ENCODE assay signal across 13 cellular contexts in genomic region chr6:70180904-70181599, GRCh38.
DNase-seq lines count a peak whose midpoint lies in the region; ATAC-seq and TF ChIP-seq lines count a peak whose summit lies in the region.
"Had no signal": no experiment of that assay in that cellular context is flagged by ENCODE, and none has a peak within 500 bp of the region (broad histone marks: within the 10 kb centered on the region; RNA-seq: fewer than 3 reads in every experiment).

No MANE protein-coding gene starts in this region.

- intact Hi-C loops in A673 (cut with micrococcal nuclease; ENCODE audit: unreplicated experiment) = no loop called here
- intact Hi-C loops in adrenal gland (cut with DNase I) = no loop called here

- POLR2A ChIA-PET in A673 (lab: Charles Lee; ENCODE audit: low non-redundant PET) = no interaction called here

- H3K9me3 ChIP-seq in A673 (ENCODE audit: low read depth, low read length, poor library complexity, severe bottlenecking) (no peaks in the 10 kb centered on the region), adrenal gland (replicated peaks in 1 of 3) (no peaks in the 10 kb centered on the region)
- H3K9me3 ChIP-seq: transverse colon had no signal

- H3K27ac ChIP-seq in A673 (ENCODE audit: low read depth, low read length, poor library complexity, severe bottlenecking) (peak overlapping the region; percentile 62), adrenal gland (no peak overlapping the region)
- H3K27ac ChIP-seq: transverse colon had no signal

- no peaks in the 10 kb centered on the region for H3K36me3 ChIP-seq in A673 (ENCODE audit: insufficient read depth, low read length, poor library complexity, severe bottlenecking)
- H3K36me3 ChIP-seq in adrenal gland (replicated peaks in 1 of 2) = no peaks in the 10 kb centered on the region
- H3K36me3 ChIP-seq: transverse colon had no signal

- H3K27me3 ChIP-seq in A673 (replicated peaks; ENCODE audit: insufficient read depth, low read depth, low read length, poor library complexity) (no peaks in the 10 kb centered on the region), adrenal gland (no peaks in the 10 kb centered on the region)
- H3K27me3 ChIP-seq: transverse colon had no signal

- WGBS in adrenal gland, 4 donors = 25 to 41% (median 29%) methylated on average over 1 of the region's 1 CpG

- CTCF ChIA-PET in A673 (lab: Charles Lee) = no interaction called here

- no TSS peak for BruUV-seq in A673 (replicated peaks; lab: Mats Ljungman, UMichigan)

- H3K4me3 ChIP-seq in A673 (ENCODE audit: low read depth, low read length, poor library complexity, severe bottlenecking) = no peak overlapping the region
- no peak overlapping the region for H3K4me3 ChIP-seq in adrenal gland
- H3K4me3 ChIP-seq: transverse colon had no signal

- H3K4me1 ChIP-seq in A673 (ENCODE audit: insufficient read depth, low read length, poor library complexity, severe bottlenecking) (peaks cover 11% of the 10 kb centered on the region), adrenal gland (replicated peaks in 1 of 2) (no peaks in the 10 kb centered on the region)
- H3K4me1 ChIP-seq: transverse colon had no signal

- TF ChIP-seq POLR2A in adrenal gland (IDR thresholded peaks at IDR 0.05) = no peak

- ATAC-seq in GM18858 (IDR thresholded peaks at IDR 0.05; ENCODE audit: unreplicated experiment) (peak; percentile 68), HG02973 (IDR thresholded peaks at IDR 0.05; ENCODE audit: unreplicated experiment) (peak; percentile 51), GM18867 (IDR thresholded peaks at IDR 0.05; ENCODE audit: unreplicated experiment) (no peak)

- DNase-seq in A673 (ENCODE audit: low spot score) = peak; percentile 63
- peak; percentile 2 for DNase-seq in RPMI7951 (ENCODE audit: low read depth)
- DNase-seq in NCI-H748 (lab: John Stamatoyannopoulos, UW; ENCODE audit: unreplicated experiment) = no peak
- DNase-seq in adrenal gland = no peak
- no peak for DNase-seq in epidermal melanocyte (ENCODE audit: insufficient read length, low spot score)
- DNase-seq: Calu3; cerebellar nuclear complex; NCI-H2227 treated with DMSO at 0.1 percent for 48 hours; stimulated activated CD4-positive, alpha-beta T cell treated with anti-CD3 and anti-CD28 coated beads, Interleukin-15, amount 100 ng/mL, for 24 hours; transverse colon had no signal

- TF ChIP-seq CTCF in A673 (conservative IDR thresholded peaks at IDR 0.05; ENCODE audit: low read depth, low read length) (no peak), adrenal gland (IDR thresholded peaks at IDR 0.05) (no peak)

Comparison
In these comparisons a context has a peak if more than half of its experiments do, and no peak if none do; other contexts are left out.
1. DNase-seq: peak in A673 (single experiment) and RPMI7951 (single experiment); none in NCI-H748 (single experiment), adrenal gland (0 of 7) and epidermal melanocyte (single experiment).